In genomic region chr10:80203835-80204148, GRCh38 we compare ENCODE assay signal across 8 cellular contexts. TPM values are rescaled to one million over a fixed set of nuclear protein-coding genes. Genes with fewer than 3 reads are reported as not detected.
DNase-seq lines count a peak whose midpoint lies in the region; ATAC-seq and TF ChIP-seq lines count a peak whose summit lies in the region.

No MANE protein-coding gene starts in this region.

- intact Hi-C loops in Right ventricle myocardium superior (cut with DNase I): loop anchor here (2.0 kb wide), 1 partner anchor 45 kb away; no protein-coding TSS in a partner anchor
- intact Hi-C loops in adrenal gland (cut with DNase I): loop anchor here in 1 of 2 donors (5.0 kb wide), 2 partner anchors 46 to 54 kb away; no protein-coding TSS in a partner anchor
- intact Hi-C loops in aorta (cut with DNase I): loop anchor here in 1 of 2 donors (2.0 kb wide), 1 partner anchor 45 kb away; no protein-coding TSS in a partner anchor

- H3K27ac ChIP-seq in right atrium auricular region (peak overlapping the region; percentile 97 to 100), adrenal gland (peak overlapping the region in 4 of 5 donors; percentile 90 to 98 (median 96)), lung (ENCODE audit: low read depth in 1 of 2, low read length in 1 of 2) (peak overlapping the region; percentile 99 to 100), aorta (ENCODE audit: low read depth in 1 of 2, low read length in 2 of 2) (peak overlapping the region; percentile 83 to 97)

- TF ChIP-seq POLR2A in adrenal gland (IDR thresholded peaks at IDR 0.05): no peak

- WGBS in adrenal gland, 4 donors: 39 to 64% (median 46%) methylated on average over 2 of the region's 2 CpGs
- WGBS in lung, 2 donors: 21 to 31% methylated on average over 2 of the region's 2 CpGs
- WGBS in aorta, 2 donors: 5% methylated on average over 2 of the region's 2 CpGs

- H3K4me3 ChIP-seq in right atrium auricular region (peak overlapping the region; percentile 86 to 92), adrenal gland (peak overlapping the region in 1 of 4 donors; percentile 100), lung (peak overlapping the region; percentile 90), aorta (ENCODE audit: low read length in 2 of 2) (peak overlapping the region; percentile 24 to 72)

- H3K9me3 ChIP-seq in right atrium auricular region: no peaks in the 10 kb centered on the region
- H3K9me3 ChIP-seq in adrenal gland (replicated peaks in 1 of 3): no peaks in the 10 kb centered on the region
- H3K9me3 ChIP-seq in lung (ENCODE audit: control insufficient read depth in 2 of 2, insufficient read depth in 1 of 2, low read length in 1 of 2): no peaks in the 10 kb centered on the region
- H3K9me3 ChIP-seq in aorta (ENCODE audit: control insufficient read depth, low read length): no peaks in the 10 kb centered on the region

- H3K4me1 ChIP-seq in right atrium auricular region: peaks cover 0 to 79% of the 10 kb centered on the region in 2 donors
- H3K4me1 ChIP-seq in adrenal gland (replicated peaks in 1 of 2): peaks cover 14 to 40% of the 10 kb centered on the region in 2 donors
- H3K4me1 ChIP-seq in lung (ENCODE audit: control insufficient read depth in 2 of 2, insufficient read depth in 2 of 2, low read length in 2 of 2): peaks cover 24 to 25% of the 10 kb centered on the region in 2 donors
- peaks cover 3 to 10% of the 10 kb centered on the region in 2 donors for H3K4me1 ChIP-seq in aorta (ENCODE audit: control insufficient read depth in 1 of 2, insufficient read depth in 2 of 2, low read length in 2 of 2)

- H3K27me3 ChIP-seq in right atrium auricular region: no peaks in the 10 kb centered on the region
- H3K27me3 ChIP-seq in adrenal gland: no peaks in the 10 kb centered on the region
- no peaks in the 10 kb centered on the region for H3K27me3 ChIP-seq in lung (ENCODE audit: control insufficient read depth, insufficient read depth)
- no peaks in the 10 kb centered on the region for H3K27me3 ChIP-seq in aorta (ENCODE audit: control insufficient read depth in 1 of 2, insufficient read depth in 2 of 2, low read length in 1 of 2)

- ATAC-seq in Right ventricle myocardium superior (ENCODE audit: poor library complexity): no peak
- ATAC-seq in lung (ENCODE audit: insufficient read depth, low FRiP score): no peak
- ATAC-seq in aorta (ENCODE audit: low FRiP score): no peak
- no peak for ATAC-seq in GM21447 (IDR thresholded peaks at IDR 0.05; ENCODE audit: unreplicated experiment)

- no peaks in the 10 kb centered on the region for H3K36me3 ChIP-seq in right atrium auricular region
- H3K36me3 ChIP-seq in adrenal gland (replicated peaks in 1 of 2): no peaks in the 10 kb centered on the region
- peaks cover 0 to 3% of the 10 kb centered on the region in 2 donors for H3K36me3 ChIP-seq in lung (ENCODE audit: control insufficient read depth in 2 of 2, insufficient read depth in 2 of 2, low read length in 2 of 2)
- H3K36me3 ChIP-seq in aorta (ENCODE audit: control insufficient read depth in 1 of 2, insufficient read depth in 2 of 2, low read length in 1 of 2): no peaks in the 10 kb centered on the region

- DNase-seq in right atrium auricular region (ENCODE audit: low spot score): no peak
- no peak for DNase-seq in Right ventricle myocardium superior
- DNase-seq in adrenal gland: no peak
- no peak for DNase-seq in lung (ENCODE audit: low spot score)
- DNase-seq in aorta: no peak
- DNase-seq in SKM-1 (lab: John Stamatoyannopoulos, UW; ENCODE audit: unreplicated experiment): no peak
- DNase-seq in activated effector memory CD4-positive, alpha-beta T cell treated with Interleukin-2 at 50 U/mL for 16 hours: no peak

- no peak for TF ChIP-seq CTCF in right atrium auricular region (IDR thresholded peaks at IDR 0.05)
- TF ChIP-seq CTCF in adrenal gland (IDR thresholded peaks at IDR 0.05): no peak
- no peak for TF ChIP-seq CTCF in lung (IDR thresholded peaks at IDR 0.05; ENCODE audit: control extremely low read depth, extremely low read depth)

RNA-seq across cellular contexts. Expression of gene ANXA11, which starts 1.5 kb away (rescaled TPM):
- total RNA-seq in right atrium auricular region (100 to 1,000 TPM; 224 to 266 TPM), Right ventricle myocardium superior (434 TPM), adrenal gland (10 to 100 TPM; 39.0 to 99.5 (median 67.7) TPM), lung (100 to 1,000 TPM in 1 of 2 donors, 10 to 100 TPM in 1; 97.7 to 282 TPM), aorta (100 to 1,000 TPM; 227 to 256 TPM)
- polyA plus RNA-seq in adrenal gland (100 to 1,000 TPM in 2 of 3 donors, 10 to 100 TPM in 1; 83.3 to 249 (median 239) TPM), lung (100 to 1,000 TPM; 135 to 404 TPM), aorta (100 to 1,000 TPM in 1 of 2 donors, 10 to 100 TPM in 1; 97.3 to 160 TPM)
